12 cellular contexts compared by ENCODE assay signal in genomic region chr1:97599447-97599846, GRCh38.
"Had no signal": no experiment of that assay in that cellular context is flagged by ENCODE, and none has a peak within 500 bp of the region (broad histone marks: within the 10 kb centered on the region; RNA-seq: fewer than 3 reads in every experiment).

No MANE protein-coding gene starts in this region.

- H3K9me3 ChIP-seq: left ventricle myocardium inferior, SK-N-SH, tibial nerve had no signal

- H3K27me3 ChIP-seq: brain microvascular endothelial cell, tibial nerve had no signal

- H3K9ac ChIP-seq: parathyroid adenoma, SK-N-SH had no signal

- H3K4me2 ChIP-seq: SK-N-SH had no signal

- H3K79me2 ChIP-seq: parathyroid adenoma had no signal

- H3K4me3 ChIP-seq: left ventricle myocardium inferior, tibial nerve had no signal

- H2AFZ ChIP-seq: parathyroid adenoma had no signal

- H3K36me3 ChIP-seq: brain microvascular endothelial cell had no signal

- H3K27ac Mint-ChIP-seq: activated B cell treated with CpG ODN at 0.5 μM for 24 hours; activated naive CD8-positive, alpha-beta T cell; activated T-helper 2 cell treated with anti-CD3 and anti-CD28 coated beads, Interferon-gamma antibody, Interleukin-2, Interleukin-4, amounts not matched to agents 10 μg/mL and 5 μg/mL and 100 μg/mL, durations not matched to agents 14 hours and 24 hours and 36 hours had no signal

- H3K4me3 Mint-ChIP-seq: activated B cell treated with CpG ODN at 0.5 μM for 24 hours; activated naive CD8-positive, alpha-beta T cell had no signal

- H3K27ac ChIP-seq: brain microvascular endothelial cell, left ventricle myocardium inferior, parathyroid adenoma, tibial nerve had no signal

- DNase-seq: activated B cell treated with CpG ODN at 0.5 μM for 24 hours; activated CD4-positive, alpha-beta T cell treated with anti-CD3 and anti-CD28 coated beads, Interleukin-2, amount 50 U/mL, for 4 hours; brain microvascular endothelial cell; kidney; left ventricle myocardium inferior; retina; SK-N-SH; stimulated activated CD4-positive, alpha-beta T cell treated with anti-CD3 and anti-CD28 coated beads, Interleukin-4, amount 100 ng/mL, for 24 hours had no signal

- H3K4me1 ChIP-seq: left ventricle myocardium inferior, parathyroid adenoma had no signal

- H3K27me3 Mint-ChIP-seq: activated B cell treated with CpG ODN at 0.5 μM for 24 hours; activated naive CD8-positive, alpha-beta T cell had no signal

- H3K9me3 Mint-ChIP-seq: activated B cell treated with CpG ODN at 0.5 μM for 24 hours; activated T-helper 2 cell treated with anti-CD3 and anti-CD28 coated beads, Interferon-gamma antibody, Interleukin-2, Interleukin-4, amounts not matched to agents 10 μg/mL and 5 μg/mL and 100 μg/mL, durations not matched to agents 14 hours and 24 hours and 36 hours had no signal

- H3K4me1 Mint-ChIP-seq: activated B cell treated with CpG ODN at 0.5 μM for 24 hours had no signal
